12 cellular contexts compared by ENCODE assay signal in the genomic region with DNA sequence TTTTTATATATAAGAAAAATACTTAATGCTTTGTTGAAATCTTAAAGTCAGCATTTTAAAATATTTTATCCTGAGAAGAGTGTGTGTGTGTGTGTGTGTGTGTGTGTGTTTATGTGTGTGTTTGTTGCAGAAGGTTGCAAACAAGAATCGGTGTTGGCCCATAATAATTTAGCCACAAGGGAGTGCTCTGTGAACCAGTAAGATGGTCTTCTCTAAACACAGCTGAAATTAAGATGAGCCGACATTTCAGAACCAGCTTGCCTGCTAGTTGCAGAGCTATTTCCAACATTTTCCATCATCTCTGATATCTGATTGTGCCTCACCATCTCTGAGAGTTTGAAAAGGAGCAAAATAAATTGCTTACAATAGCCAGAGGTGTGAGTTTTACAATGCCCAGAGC.
DNase-seq lines count a peak whose midpoint lies in the region; ATAC-seq and TF ChIP-seq lines count a peak whose summit lies in the region.
"Had no signal": no experiment of that assay in that cellular context is flagged by ENCODE, and none has a peak within 500 bp of the region (broad histone marks: within the 10 kb centered on the region; RNA-seq: fewer than 3 reads in every experiment).

No MANE protein-coding gene starts in this region.

- peak overlapping the region; percentile 75 for H3K4me3 Mint-ChIP-seq in stimulated activated naive CD8-positive, alpha-beta T cell treated with anti-CD3 and anti-CD28 coated beads, Interleukin-15, Interleukin-2, amounts not matched to agents 100 ng/mL and 50 ng/mL, for 24 hours

- no peak for TF ChIP-seq EP300 in transverse colon (IDR thresholded peaks at IDR 0.05; ENCODE audit: low read depth)

- H3K27ac ChIP-seq in transverse colon: peak overlapping the region; percentile 21 to 71 (median 60)
- H3K27ac ChIP-seq: body of pancreas had no signal

- H3K36me3 Mint-ChIP-seq in stimulated activated naive CD8-positive, alpha-beta T cell treated with anti-CD3 and anti-CD28 coated beads, Interleukin-15, Interleukin-2, amounts not matched to agents 100 ng/mL and 50 ng/mL, for 24 hours (ENCODE audit: low read depth): peaks cover 29% of the 10 kb centered on the region

- peaks cover 90% of the 10 kb centered on the region for H3K4me1 Mint-ChIP-seq in stimulated activated naive CD8-positive, alpha-beta T cell treated with anti-CD3 and anti-CD28 coated beads, Interleukin-15, Interleukin-2, amounts not matched to agents 100 ng/mL and 50 ng/mL, for 24 hours (ENCODE audit: low read depth)

- H3K36me3 ChIP-seq in transverse colon: no peaks in the 10 kb centered on the region

- 61 to 100% methylated on average over 1 to 2 of the region's 2 CpGs for WGBS in transverse colon (ENCODE audit: low coverage in 1 of 2), 2 donors

- H3K27ac Mint-ChIP-seq in stimulated activated naive CD8-positive, alpha-beta T cell treated with anti-CD3 and anti-CD28 coated beads, Interleukin-15, Interleukin-2, amounts not matched to agents 100 ng/mL and 50 ng/mL, for 24 hours: peak overlapping the region; percentile 97

- no peaks in the 10 kb centered on the region for H3K9me3 ChIP-seq in transverse colon
- H3K9me3 ChIP-seq: body of pancreas, MG63 had no signal

- no peaks in the 10 kb centered on the region for H3K27me3 ChIP-seq in transverse colon
- H3K27me3 ChIP-seq: body of pancreas, MG63 had no signal

- in situ Hi-C loops in transverse colon (cut with MboI; ENCODE audit: low pct_ligation_motif_present in 1 of 4, low pct_unique_long_range_greater_than_20kb in 1 of 4, low sequenced_read_pairs in 3 of 4): no loop called here

- DNase-seq in stimulated activated naive CD8-positive, alpha-beta T cell treated with anti-CD3 and anti-CD28 coated beads, Interleukin-15, Interleukin-2, amounts not matched to agents 100 U/mL and 50 U/mL, for 24 hours: no peak
- DNase-seq in fibroblast of peridontal ligament (ENCODE audit: extremely low read depth) (peak; percentile 85), transverse colon (no peak), NOMO-1 (lab: John Stamatoyannopoulos, UW; ENCODE audit: unreplicated experiment in 2 of 2) (no peak), Kasumi-1 (lab: John Stamatoyannopoulos, UW) (no peak), NCI-H446 (lab: John Stamatoyannopoulos, UW) (no peak)
- DNase-seq: activated CD4-positive, CD25-positive, alpha-beta regulatory T cell treated with anti-CD3 and anti-CD28 coated beads, Interleukin-2, amount 50 U/mL, for 72 hours; body of pancreas; OCI-M1 had no signal

- H3K27me3 Mint-ChIP-seq in stimulated activated naive CD8-positive, alpha-beta T cell treated with anti-CD3 and anti-CD28 coated beads, Interleukin-15, Interleukin-2, amounts not matched to agents 100 ng/mL and 50 ng/mL, for 24 hours: no peaks in the 10 kb centered on the region

- no peak for TF ChIP-seq CTCF in transverse colon (IDR thresholded peaks at IDR 0.05)

- no peaks in the 10 kb centered on the region for H3K9me3 Mint-ChIP-seq in stimulated activated naive CD8-positive, alpha-beta T cell treated with anti-CD3 and anti-CD28 coated beads, Interleukin-15, Interleukin-2, amounts not matched to agents 100 ng/mL and 50 ng/mL, for 24 hours

- no peak for TF ChIP-seq POLR2A in transverse colon (IDR thresholded peaks at IDR 0.05)

- ATAC-seq in stimulated activated naive CD8-positive, alpha-beta T cell treated with anti-CD3 and anti-CD28 coated beads, Interleukin-15, Interleukin-2, amounts not matched to agents 100 U/mL and 50 U/mL, for 24 hours: no peak
- no peak; the same call in 2 of the 3 replicates for ATAC-seq in SK-N-SH treated with all-trans-retinoic acid at 6 μM for 48 hours
- ATAC-seq: body of pancreas had no signal

- intact Hi-C loops in transverse colon (cut with DNase I; ENCODE audit: low total_unique reads): no loop called here

- peaks cover 6 to 32% (median 10%) of the 10 kb centered on the region in 4 donors for H3K4me1 ChIP-seq in transverse colon
- H3K4me1 ChIP-seq: body of pancreas had no signal

- H3K4me3 ChIP-seq in transverse colon: no peak overlapping the region
- H3K4me3 ChIP-seq: body of pancreas, MG63 had no signal

TF ChIP-seq in SK-N-SH treated with all-trans-retinoic acid at 6 μM for 48 hours, 23 proteins besides CTCF, POLR2A, EP300 and RAD21:
- TF ChIP-seq ZFP3 (CRISPR knock-in tag; IDR thresholded peaks at IDR 0.05) (0 out of 2 replicates have a peak, but pooled peaks have one; percentile 0), TOX (CRISPR knock-in tag; IDR thresholded peaks at IDR 0.05; ENCODE audit: borderline replicate concordance) (no peak)
